ENCODE assay signal across 1 cellular context in genomic region chr19:45097450-45097775, GRCh38.
TF ChIP-seq lines count a peak whose summit lies in the region.

No MANE protein-coding gene starts in this region.

TF ChIP-seq in K562, 482 proteins besides CTCF, POLR2A, EP300 and RAD21:
- TF ChIP-seq PHB2 (IDR thresholded peaks at IDR 0.05; ENCODE audit: low read depth) (no peak), ZBTB33 (CRISPR knock-in tag; IDR thresholded peaks at IDR 0.05) (no peak), ZBTB12 (CRISPR knock-in tag; IDR thresholded peaks at IDR 0.05) (no peak), POLR2G (IDR thresholded peaks at IDR 0.05; ENCODE audit: low read depth, low read length) (no peak), RBFOX2 (IDR thresholded peaks at IDR 0.05; ENCODE audit: low read depth, low read length) (0 out of 2 replicates have a peak, but pooled peaks have one; percentile 21), RBBP5 (IDR thresholded peaks at IDR 0.05; ENCODE audit: borderline replicate concordance, insufficient read depth, low read length, poor library complexity, severe bottlenecking) (no peak), SIN3A (IDR thresholded peaks at IDR 0.05; ENCODE audit: borderline replicate concordance in 2 of 2, control insufficient read depth in 1 of 2, low read depth in 2 of 2, low read length in 2 of 2) (no peak), ZBTB7A (IDR thresholded peaks at IDR 0.05; ENCODE audit: borderline replicate concordance, control insufficient read depth, low read depth, low read length) (peak; percentile 51; the same call in 1 of the 2 replicates), ZBTB43 (CRISPR knock-in tag; IDR thresholded peaks at IDR 0.05) (no peak)
